Comparison of ENCODE assay signal across 8 cellular contexts in the genomic region with DNA sequence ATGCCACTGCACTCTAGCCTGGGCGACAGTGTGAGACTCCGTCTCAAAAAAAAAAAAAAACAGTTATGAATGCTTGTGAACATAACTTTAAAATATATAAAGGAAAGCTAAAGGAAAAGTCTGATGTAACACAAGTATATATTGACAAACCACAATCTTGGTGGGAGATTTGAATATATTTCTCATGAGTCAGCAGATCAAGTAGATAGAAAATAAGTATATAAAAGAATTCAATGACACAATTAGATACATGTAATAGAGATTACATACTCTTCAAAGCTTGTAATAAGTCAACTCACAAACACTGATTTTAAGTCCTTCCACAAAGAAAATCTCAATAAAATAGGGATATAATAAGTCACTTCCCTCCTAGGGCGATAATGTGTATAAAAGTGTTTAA. TPM values are rescaled to one million over a fixed set of nuclear protein-coding genes. Genes with fewer than 3 reads are reported as not detected.
A peak's percentile ranks its signal among the peaks of the same experiment; 100 is the strongest.
DNase-seq lines count a peak whose midpoint lies in the region; ATAC-seq, FAIRE-seq and TF ChIP-seq lines count a peak whose summit lies in the region.
"Not testable (repeated sequence)": the region's sequence is repeated elsewhere in the genome, so short reads cannot be mapped to it uniquely, and the experiment has no call there.

No MANE protein-coding gene starts in this region.

- WGBS in A549 (ENCODE audit: missing lambda C conversion rate), result 87% methylated on average over 3 of the region's 3 CpGs
- WGBS in K562 (ENCODE audit: insufficient coverage, low coverage, missing lambda C conversion rate), result 100% methylated on average over 3 of the region's 3 CpGs
- 98% methylated on average over 3 of the region's 3 CpGs for WGBS in suprapubic skin

- not testable (repeated sequence) for H3K9me3 ChIP-seq in A549; CD4-positive, alpha-beta T cell (ENCODE audit: control insufficient read depth, low read length); K562 (replicated peaks; ENCODE audit: control insufficient read depth, insufficient read depth, low read depth, low read length); naive thymus-derived CD4-positive, alpha-beta T cell (ENCODE audit: control insufficient read depth in 2 of 3, low read length in 3 of 3); gastrocnemius medialis; suprapubic skin

- CTCF ChIA-PET in A549 (lab: Yijun Ruan, JAX); CD4-positive, alpha-beta T cell (lab: Charles Lee); K562 (lab: Yijun Ruan, JAX; ENCODE audit: low intra/inter-chr PET ratio); naive thymus-derived CD4-positive, alpha-beta T cell (lab: Charles Lee): not testable (repeated sequence)

- H3K9ac ChIP-seq in K562 (ENCODE audit: insufficient read depth in 1 of 2, low read depth in 2 of 2, low read length in 2 of 2), result not testable (repeated sequence)

- H3K36me3 Mint-ChIP-seq in CD4-positive, alpha-beta T cell (ENCODE audit: low read depth), result peaks cover 62% of the 10 kb centered on the region
- H3K36me3 Mint-ChIP-seq in immature natural killer cell, result peaks cover 26 to 39% (median 29%) of the 10 kb centered on the region in 3 donors
- peaks cover 0 to 32% (median 20%) of the 10 kb centered on the region in 5 donors for H3K36me3 Mint-ChIP-seq in naive thymus-derived CD4-positive, alpha-beta T cell

- TF ChIP-seq POLR2A in A549 (IDR thresholded peaks at IDR 0.05; ENCODE audit: low read length); K562 (conservative IDR thresholded peaks at IDR 0.05); gastrocnemius medialis (IDR thresholded peaks at IDR 0.05); suprapubic skin (IDR thresholded peaks at IDR 0.05): not testable (repeated sequence)

- not testable (repeated sequence) for H3K4me3 ChIP-seq in A549; K562; naive thymus-derived CD4-positive, alpha-beta T cell (ENCODE audit: low read length); gastrocnemius medialis; suprapubic skin

- H3K4me1 Mint-ChIP-seq in CD4-positive, alpha-beta T cell (ENCODE audit: low read depth), result peaks cover 36% of the 10 kb centered on the region
- peaks cover 21 to 33% of the 10 kb centered on the region in 2 donors for H3K4me1 Mint-ChIP-seq in immature natural killer cell
- H3K4me1 Mint-ChIP-seq in naive thymus-derived CD4-positive, alpha-beta T cell, result peaks cover 0 to 50% (median 34%) of the 10 kb centered on the region in 7 donors

- not testable (repeated sequence) for DNase-seq in A549 (ENCODE audit: low read depth in 1 of 2, low spot score in 1 of 2); CD4-positive, alpha-beta T cell; K562 (ENCODE audit: extremely low read depth in 1 of 4, low spot score in 3 of 4); immature natural killer cell; naive thymus-derived CD4-positive, alpha-beta T cell; gastrocnemius medialis; suprapubic skin (ENCODE audit: low spot score in 2 of 2)

- ATAC-seq in A549; CD4-positive, alpha-beta T cell (ENCODE audit: poor library complexity); K562; naive thymus-derived CD4-positive, alpha-beta T cell; gastrocnemius medialis: not testable (repeated sequence)
- peak; percentile 41 for ATAC-seq in SK-N-SH treated with all-trans-retinoic acid at 6 μM for 48 hours

- not testable (repeated sequence) for TF ChIP-seq CTCF in A549 (IDR thresholded peaks at IDR 0.05); CD4-positive, alpha-beta T cell (IDR thresholded peaks at IDR 0.05); K562 (IDR thresholded peaks at IDR 0.05 in 2 of 3, conservative IDR thresholded peaks at IDR 0.05 in 1 of 3; ENCODE audit: insufficient read depth in 2 of 3, low read depth in 1 of 3, low read length in 3 of 3); gastrocnemius medialis (IDR thresholded peaks at IDR 0.05 in 4 of 5, conservative IDR thresholded peaks at IDR 0.05 in 1 of 5); suprapubic skin (IDR thresholded peaks at IDR 0.05)

- not testable (repeated sequence) for BruUV-seq in K562 (replicated peaks; lab: Mats Ljungman, UMichigan)

- H3K4me3 Mint-ChIP-seq in CD4-positive, alpha-beta T cell; immature natural killer cell; naive thymus-derived CD4-positive, alpha-beta T cell: not testable (repeated sequence)

- H3K79me2 ChIP-seq in K562 (ENCODE audit: control insufficient read depth, insufficient read depth, low read length), result not testable (repeated sequence)

- POLR2A ChIA-PET in A549 (lab: Yijun Ruan, JAX); CD4-positive, alpha-beta T cell (lab: Charles Lee); K562 (lab: Yijun Ruan, JAX); naive thymus-derived CD4-positive, alpha-beta T cell (lab: Charles Lee): not testable (repeated sequence)

- not testable (repeated sequence) for H3K9me3 Mint-ChIP-seq in CD4-positive, alpha-beta T cell; immature natural killer cell; naive thymus-derived CD4-positive, alpha-beta T cell

- H3K36me3 ChIP-seq in K562 (ENCODE audit: control insufficient read depth, insufficient read depth, low read length) (peaks cover 37% of the 10 kb centered on the region; the same call in 2 of the 3 replicates), suprapubic skin (peaks cover 37% of the 10 kb centered on the region)
- peaks cover 0 to 25% (median 9%) of the 10 kb centered on the region in 3 experiments for H3K36me3 ChIP-seq in naive thymus-derived CD4-positive, alpha-beta T cell (ENCODE audit: control insufficient read depth in 2 of 3, insufficient read depth in 3 of 3, low read length in 3 of 3)
- not testable (repeated sequence) for H3K36me3 ChIP-seq in gastrocnemius medialis

- in situ Hi-C loops in K562 (cut with MboI); gastrocnemius medialis (cut with MboI; ENCODE audit: low sequenced_read_pairs in 4 of 4): not testable (repeated sequence)

- TF ChIP-seq EP300 in A549 (IDR thresholded peaks at IDR 0.05); K562 (IDR thresholded peaks at IDR 0.05; ENCODE audit: low read length); suprapubic skin (IDR thresholded peaks at IDR 0.05): not testable (repeated sequence)

- not testable (repeated sequence) for H4K20me1 ChIP-seq in K562 (replicated peaks; ENCODE audit: control insufficient read depth, insufficient read depth, low read length)

- not testable (repeated sequence) for H3K27ac ChIP-seq in A549; CD4-positive, alpha-beta T cell (ENCODE audit: low read depth, low read length); K562 (ENCODE audit: extremely low read depth, low read depth, low read length); naive thymus-derived CD4-positive, alpha-beta T cell (ENCODE audit: low read depth, low read length)
- peak overlapping the region; percentile 77 to 84 (median 81) for H3K27ac ChIP-seq in gastrocnemius medialis
- H3K27ac ChIP-seq in suprapubic skin, result peak overlapping the region; percentile 71

- H3K4me2 ChIP-seq in A549; K562 (ENCODE audit: insufficient read depth, low read length): not testable (repeated sequence)

- H3K9me1 ChIP-seq in K562 (ENCODE audit: control insufficient read depth, insufficient read depth, low read length), result not testable (repeated sequence)

- not testable (repeated sequence) for FAIRE-seq in A549 (lab: Jason Lieb, UNC)
- peak; percentile 37 for FAIRE-seq in K562 (lab: Jason Lieb, UNC)

- not testable (repeated sequence) for H3K27me3 ChIP-seq in CD4-positive, alpha-beta T cell (ENCODE audit: control insufficient read depth, insufficient read depth, low read length); K562 (ENCODE audit: control insufficient read depth in 2 of 2, insufficient read depth in 2 of 2, low read length in 2 of 2); naive thymus-derived CD4-positive, alpha-beta T cell (ENCODE audit: control insufficient read depth in 2 of 2, insufficient read depth in 2 of 2, low read length in 2 of 2); gastrocnemius medialis; suprapubic skin

- not testable (repeated sequence) for TF ChIP-seq RAD21 in A549 (conservative IDR thresholded peaks at IDR 0.05 in 1 of 2, IDR thresholded peaks at IDR 0.05 in 1 of 2); K562 (CRISPR knock-in tag; conservative IDR thresholded peaks at IDR 0.05 in 1 of 2, IDR thresholded peaks at IDR 0.05 in 1 of 2)

- H2AFZ ChIP-seq in K562 (ENCODE audit: low read depth, low read length), result not testable (repeated sequence)

- H3K27ac Mint-ChIP-seq in CD4-positive, alpha-beta T cell, result peak overlapping the region; percentile 80
- H3K27ac Mint-ChIP-seq in immature natural killer cell, result peak overlapping the region in 4 of 6 donors; percentile 22 to 85 (median 52)
- H3K27ac Mint-ChIP-seq in naive thymus-derived CD4-positive, alpha-beta T cell, result peak overlapping the region in 7 of 9 donors; percentile 41 to 99 (median 81)

- intact Hi-C loops in CD4-positive, alpha-beta T cell (cut with DNase I, micrococcal nuclease); K562 (cut with micrococcal nuclease); gastrocnemius medialis (cut with DNase I; ENCODE audit: low total_unique reads): not testable (repeated sequence)
- intact Hi-C loops in naive thymus-derived CD4-positive, alpha-beta T cell (cut with micrococcal nuclease), result loop anchor here in 1 of 2 donors (2.0 kb wide), 1 partner anchor 41 kb away; the partner anchor contains the start of gene NTAN1

- H3K4me1 ChIP-seq in A549; K562 (replicated peaks in 1 of 2; ENCODE audit: control insufficient read depth in 2 of 2, insufficient read depth in 2 of 2, low read length in 2 of 2): not testable (repeated sequence)
- peaks cover 7 to 16% of the 10 kb centered on the region in 2 donors for H3K4me1 ChIP-seq in naive thymus-derived CD4-positive, alpha-beta T cell (ENCODE audit: control insufficient read depth in 2 of 2, insufficient read depth in 2 of 2, low read length in 2 of 2)
- H3K4me1 ChIP-seq in gastrocnemius medialis (peaks cover 33 to 36% of the 10 kb centered on the region in 2 donors), suprapubic skin (peaks cover 38% of the 10 kb centered on the region)

- H3K27me3 Mint-ChIP-seq in CD4-positive, alpha-beta T cell; immature natural killer cell (ENCODE audit: low read depth in 3 of 3); naive thymus-derived CD4-positive, alpha-beta T cell: not testable (repeated sequence)

RNA-seq across cellular contexts. Expression of gene NTAN1, which starts 40.2 kb away (rescaled TPM):
- polyA plus RNA-seq in A549 (2011; rRNA removed), result 44.1 and 48.2 TPM in 2 replicates
- polyA plus RNA-seq in A549 (2012; cell fraction: cytosol; rRNA removed), result 31.4 and 36.2 TPM in 2 replicates
- polyA plus RNA-seq in A549 (2012; cell fraction: nucleus; rRNA removed), result 12.1 and 16.7 TPM in 2 replicates
- 38.8 to 45.5 TPM (median 42.1 TPM) in 3 replicates for polyA plus RNA-seq in A549 (2017; fragmentation: RNase III; extraction: RNeasy Plus Mini Kit Qiagen cat#74134 plus additional on column Dnase treatment)
- 54.8 and 70.2 TPM in 2 replicates for polyA minus RNA-seq in A549 (2011; rRNA and poly(A)+ RNA removed)
- 10 to 100 TPM; 23.1 to 24.3 TPM for total RNA-seq in CD4-positive, alpha-beta T cell
- 34.7 and 43.2 TPM in 2 replicates for total RNA-seq in K562 (2011; cell fraction: chromatin; rRNA removed; ENCODE audit: low replicate concordance)
- total RNA-seq in K562 (2011; cell fraction: nucleolus; rRNA removed), result 16.4 and 21.5 TPM in 2 replicates
- total RNA-seq in K562 (2011; cell fraction: nucleoplasm; rRNA removed), result 25.4 and 30.0 TPM in 2 replicates
- 13.2 and 22.6 TPM in 2 replicates for total RNA-seq in K562 (2014; rRNA removed)
- 19.4 and 21.3 TPM in 2 replicates for total RNA-seq in K562 (2014; rRNA removed; fragmentation: Illumina TruSeq; extraction: Trizol)
- 16.9 and 19.0 TPM in 2 replicates for total RNA-seq in K562 (2015; rRNA removed; fragmentation: Illumina TruSeq; extraction: Trizol)
- 12.5 and 15.7 TPM in 2 replicates for total RNA-seq in K562 (2021)
- 39.9 and 47.8 TPM in 2 replicates for polyA plus RNA-seq in K562 (2011; rRNA removed)
- 19.1 and 23.8 TPM in 2 replicates for polyA plus RNA-seq in K562 (2011; cell fraction: cytosol; rRNA removed)
- 21.3 and 23.3 TPM in 2 replicates for polyA plus RNA-seq in K562 (2011; cell fraction: nucleus; rRNA removed)
- polyA plus RNA-seq in K562 (2012), result 15.9 and 16.8 TPM in 2 replicates
- 19.7 and 28.8 TPM in 2 replicates for polyA plus RNA-seq in K562 (2014; fragmentation: Illumina TruSeq; extraction: Trizol)
- polyA plus RNA-seq in K562 (2014; fragmentation: Nextera tagmentation; extraction: Ambion mirVana), result 1 to 10 TPM; 4.6 to 5.3 TPM
- polyA plus RNA-seq in K562 (2014; rRNA removed), result 19.3 and 33.3 TPM in 2 replicates
- 29.8 and 31.5 TPM in 2 replicates for polyA minus RNA-seq in K562 (2011; rRNA and poly(A)+ RNA removed)
- polyA minus RNA-seq in K562 (2011; cell fraction: cytosol; rRNA and poly(A)+ RNA removed), result 16.8 and 18.6 TPM in 2 replicates
- polyA minus RNA-seq in K562 (2011; cell fraction: nucleus; rRNA and poly(A)+ RNA removed), result 6.7 and 8.5 TPM in 2 replicates
- 10 to 100 TPM; 45.6 to 83.6 (median 69.5) TPM for polyA plus RNA-seq in immature natural killer cell
- total RNA-seq in naive thymus-derived CD4-positive, alpha-beta T cell, result 10 to 100 TPM; 26.1 to 39.2 (median 28.7) TPM
- polyA plus RNA-seq in naive thymus-derived CD4-positive, alpha-beta T cell, result 10 to 100 TPM; 50.3 to 54.0 TPM
- total RNA-seq in gastrocnemius medialis, result 10 to 100 TPM; 33.4 to 40.3 (median 35.8) TPM
- 10 to 100 TPM; 41.0 to 59.1 (median 50.1) TPM for total RNA-seq in suprapubic skin

RNA-seq across cellular contexts. Expression of gene PDXDC1, which starts 40.8 kb away (rescaled TPM):
- 73.9 and 97.2 TPM in 2 replicates for polyA plus RNA-seq in A549 (2011; rRNA removed)
- 34.3 and 40.0 TPM in 2 replicates for polyA plus RNA-seq in A549 (2012; cell fraction: cytosol; rRNA removed)
- 31.9 and 52.8 TPM in 2 replicates for polyA plus RNA-seq in A549 (2012; cell fraction: nucleus; rRNA removed)
- polyA plus RNA-seq in A549 (2017; fragmentation: RNase III; extraction: RNeasy Plus Mini Kit Qiagen cat#74134 plus additional on column Dnase treatment), result 71.4 to 78.2 TPM (median 71.7 TPM) in 3 replicates
- polyA minus RNA-seq in A549 (2011; rRNA and poly(A)+ RNA removed), result 82.8 and 95.5 TPM in 2 replicates
- 10 to 100 TPM; 64.0 to 75.0 TPM for total RNA-seq in CD4-positive, alpha-beta T cell
- 142 and 188 TPM in 2 replicates for total RNA-seq in K562 (2011; cell fraction: chromatin; rRNA removed; ENCODE audit: low replicate concordance)
- total RNA-seq in K562 (2011; cell fraction: nucleolus; rRNA removed), result 55.9 and 62.6 TPM in 2 replicates
- 96.4 and 120 TPM in 2 replicates for total RNA-seq in K562 (2011; cell fraction: nucleoplasm; rRNA removed)
- total RNA-seq in K562 (2014; rRNA removed), result 48.2 and 51.0 TPM in 2 replicates
- 45.8 and 52.5 TPM in 2 replicates for total RNA-seq in K562 (2014; rRNA removed; fragmentation: Illumina TruSeq; extraction: Trizol)
- 41.5 and 45.2 TPM in 2 replicates for total RNA-seq in K562 (2015; rRNA removed; fragmentation: Illumina TruSeq; extraction: Trizol)
- 49.1 and 51.4 TPM in 2 replicates for total RNA-seq in K562 (2021)
- polyA plus RNA-seq in K562 (2011; rRNA removed), result 95.4 and 99.6 TPM in 2 replicates
- polyA plus RNA-seq in K562 (2011; cell fraction: cytosol; rRNA removed), result 34.4 and 79.5 TPM in 2 replicates
- polyA plus RNA-seq in K562 (2011; cell fraction: nucleus; rRNA removed), result 95.6 and 143 TPM in 2 replicates
- 41.1 and 51.5 TPM in 2 replicates for polyA plus RNA-seq in K562 (2012)
- 39.2 and 44.3 TPM in 2 replicates for polyA plus RNA-seq in K562 (2014; fragmentation: Illumina TruSeq; extraction: Trizol)
- polyA plus RNA-seq in K562 (2014; fragmentation: Nextera tagmentation; extraction: Ambion mirVana), result 1 to 10 TPM; 5.1 to 8.1 TPM
- polyA plus RNA-seq in K562 (2014; rRNA removed), result 48.8 and 52.8 TPM in 2 replicates
- polyA minus RNA-seq in K562 (2011; rRNA and poly(A)+ RNA removed), result 106 and 130 TPM in 2 replicates
- 29.9 and 36.3 TPM in 2 replicates for polyA minus RNA-seq in K562 (2011; cell fraction: cytosol; rRNA and poly(A)+ RNA removed)
- polyA minus RNA-seq in K562 (2011; cell fraction: nucleus; rRNA and poly(A)+ RNA removed), result 32.9 and 73.8 TPM in 2 replicates
- polyA plus RNA-seq in immature natural killer cell, result 10 to 100 TPM; 14.0 to 54.1 (median 24.9) TPM
- total RNA-seq in naive thymus-derived CD4-positive, alpha-beta T cell, result 10 to 100 TPM; 50.6 to 79.4 (median 54.9) TPM
- 10 to 100 TPM; 28.6 to 44.5 TPM for polyA plus RNA-seq in naive thymus-derived CD4-positive, alpha-beta T cell
- total RNA-seq in gastrocnemius medialis, result 10 to 100 TPM; 34.3 to 69.0 (median 45.2) TPM
- 10 to 100 TPM; 37.8 to 81.0 (median 62.4) TPM for total RNA-seq in suprapubic skin
